Comparison of ENCODE assay signal across 9 cellular contexts in genomic region chr5:139904566-139905400, GRCh38.
A peak's percentile ranks its signal among the peaks of the same experiment; 100 is the strongest.
DNase-seq lines count a peak whose midpoint lies in the region; TF ChIP-seq lines count a peak whose summit lies in the region.
"Had no signal": no experiment of that assay in that cellular context is flagged by ENCODE, and none has a peak within 500 bp of the region (broad histone marks: within the 10 kb centered on the region; RNA-seq: fewer than 3 reads in every experiment).

No MANE protein-coding gene starts in this region.

- CTCF ChIA-PET in mammary epithelial cell (lab: Charles Lee; ENCODE audit: low non-redundant PET) = no interaction called here

- no peaks in the 10 kb centered on the region for H3K9me3 ChIP-seq in mammary epithelial cell (replicated peaks; ENCODE audit: insufficient read depth, low read length)
- H3K9me3 ChIP-seq in tibial nerve = no peaks in the 10 kb centered on the region

- no peak overlapping the region for H2AFZ ChIP-seq in mammary epithelial cell (ENCODE audit: low read depth, low read length)

- H3K36me3 ChIP-seq in mammary epithelial cell (ENCODE audit: insufficient read depth, low read length) (no peaks in the 10 kb centered on the region), tibial nerve (no peaks in the 10 kb centered on the region)

- H3K4me2 ChIP-seq in mammary epithelial cell (ENCODE audit: insufficient read depth, low read depth, low read length) = peak overlapping the region; percentile 83

- H4K20me1 ChIP-seq in mammary epithelial cell (ENCODE audit: insufficient read depth, low read length) = no peaks in the 10 kb centered on the region

- H3K27ac ChIP-seq in mammary epithelial cell (ENCODE audit: insufficient read depth, low read depth, low read length) (no peak overlapping the region), tibial nerve (no peak overlapping the region)
- H3K27ac ChIP-seq: 22Rv1 had no signal

- H3K9ac ChIP-seq in mammary epithelial cell (ENCODE audit: insufficient read depth, low read length) = no peak overlapping the region

- TF ChIP-seq CTCF in mammary epithelial cell (conservative IDR thresholded peaks at IDR 0.05 in 1 of 2, IDR thresholded peaks at IDR 0.05 in 1 of 2; ENCODE audit: extremely low read depth in 1 of 2, insufficient read depth in 1 of 2, low read depth in 1 of 2, low read length in 2 of 2) (no peak), lower leg skin (IDR thresholded peaks at IDR 0.05) (no peak), tibial nerve (IDR thresholded peaks at IDR 0.05) (no peak)

- DNase-seq in DMS 273 (lab: John Stamatoyannopoulos, UW; ENCODE audit: unreplicated experiment) (peak; percentile 76), DMS 273 treated with DMSO at 0.1 percent for 48 hours (lab: John Stamatoyannopoulos, UW) (no peak), mammary epithelial cell (no peak), lower leg skin (ENCODE audit: low spot score in 2 of 2) (peak in 1 of 2 donors; percentile 83), tibial nerve (ENCODE audit: low spot score in 2 of 2) (no peak), NCI-H146 treated with DMSO at 0.1 percent for 48 hours (lab: John Stamatoyannopoulos, UW; ENCODE audit: unreplicated experiment) (no peak), NCI-H2029 (lab: John Stamatoyannopoulos, UW) (no peak)
- no peak for DNase-seq in activated CD4-positive, alpha-beta T cell treated with anti-CD3 and anti-CD28 coated beads for 48 hours

- no TSS peak for BruUV-seq in mammary epithelial cell (replicated peaks; lab: Mats Ljungman, UMichigan)

- H3K4me1 ChIP-seq in mammary epithelial cell (ENCODE audit: insufficient read depth, low read length) = peaks cover 16% of the 10 kb centered on the region
- peaks cover 0 to 22% (median 16%) of the 10 kb centered on the region in 4 donors for H3K4me1 ChIP-seq in tibial nerve

- H3K4me3 ChIP-seq in mammary epithelial cell (replicated peaks in 1 of 3; ENCODE audit: insufficient read depth in 1 of 3, low read depth in 2 of 3, low read length in 3 of 3) (peak overlapping the region in 2 of 3 experiments; percentile 35 to 45), lower leg skin (ENCODE audit: low read depth, poor library complexity, severe bottlenecking) (peak overlapping the region; percentile 16), tibial nerve (peak overlapping the region; percentile 20 to 55 (median 40))

- H3K27me3 ChIP-seq in mammary epithelial cell (ENCODE audit: insufficient read depth, low read length) (peaks cover 35% of the 10 kb centered on the region), tibial nerve (peaks cover 0 to 34% of the 10 kb centered on the region in 2 donors)

- no peaks in the 10 kb centered on the region for H3K79me2 ChIP-seq in mammary epithelial cell (ENCODE audit: insufficient read depth, low read length)

- WGBS in mammary epithelial cell (ENCODE audit: low coverage, missing lambda C conversion rate) = 3% methylated on average over 11 of the region's 34 CpGs
- WGBS in lower leg skin, 2 donors = 5 to 7% methylated on average over 21 to 30 of the region's 34 CpGs
- WGBS in tibial nerve, 2 donors = 11 to 20% methylated on average over 20 to 22 of the region's 34 CpGs

- in situ Hi-C loops in mammary epithelial cell (cut with MboI; ENCODE audit: low sequenced_read_pairs in 2 of 2) = no loop called here

- TF ChIP-seq POLR2A in lower leg skin (IDR thresholded peaks at IDR 0.05) (no peak), tibial nerve (IDR thresholded peaks at IDR 0.05) (no peak)

- dilution Hi-C loops in mammary epithelial cell (cut with HindIII; ENCODE audit: low sequenced_read_pairs) = no loop called here

- no peak for TF ChIP-seq EP300 in tibial nerve (IDR thresholded peaks at IDR 0.05)

- intact Hi-C loops in mammary epithelial cell (cut with micrococcal nuclease) = no loop called here
- intact Hi-C loops in lower leg skin (cut with DNase I; ENCODE audit: low total_unique reads) = no loop called here
